Comparison of ENCODE assay signal across 9 cellular contexts in the genomic region with DNA sequence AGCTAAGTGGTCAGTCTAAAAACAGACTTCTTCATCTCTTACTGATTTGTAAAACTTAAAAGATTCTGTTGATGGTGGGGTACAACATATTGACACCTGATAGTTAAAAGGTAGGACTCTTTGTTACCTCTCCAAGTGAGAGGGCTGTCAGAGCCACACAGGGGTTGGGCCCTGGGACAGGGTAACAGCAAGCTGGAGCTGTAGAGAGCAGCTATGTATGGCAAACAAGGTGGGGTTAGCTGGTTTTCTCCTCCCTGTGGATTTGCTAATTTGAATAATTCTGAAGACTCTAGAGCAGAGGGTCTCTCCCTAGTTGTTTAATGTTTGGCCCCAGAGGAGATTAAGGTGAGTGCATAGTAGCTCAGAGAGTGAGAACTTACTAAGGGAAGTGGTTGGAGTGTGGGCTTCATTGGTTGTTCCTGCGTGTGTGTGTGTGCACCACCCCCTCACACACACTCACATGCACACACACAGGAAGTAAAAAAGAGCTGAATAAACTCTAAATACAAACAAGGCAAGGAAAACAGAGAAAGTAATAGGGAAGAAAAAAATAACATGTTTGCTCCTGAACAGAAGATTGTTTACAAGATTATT. TPM values are rescaled to one million over a fixed set of nuclear protein-coding genes. Genes with fewer than 3 reads are reported as not detected.
DNase-seq lines count a peak whose midpoint lies in the region; ATAC-seq and TF ChIP-seq lines count a peak whose summit lies in the region.
"Had no signal": no experiment of that assay in that cellular context is flagged by ENCODE, and none has a peak within 500 bp of the region (broad histone marks: within the 10 kb centered on the region; RNA-seq: fewer than 3 reads in every experiment).

No MANE protein-coding gene starts in this region.

- peak; percentile 96 for ATAC-seq in HG02938 (IDR thresholded peaks at IDR 0.05; ENCODE audit: unreplicated experiment)
- ATAC-seq in T-helper 17 cell, result peak; percentile 54

- H3K27me3 Mint-ChIP-seq in activated naive CD4-positive, alpha-beta T cell treated with anti-CD3 and anti-CD28 coated beads for 36 hours (ENCODE audit: low read depth), result no peaks in the 10 kb centered on the region
- no peaks in the 10 kb centered on the region for H3K27me3 Mint-ChIP-seq in T-helper 17 cell

- no peak overlapping the region for H3K4me3 Mint-ChIP-seq in activated naive CD4-positive, alpha-beta T cell treated with anti-CD3 and anti-CD28 coated beads for 36 hours
- no peak overlapping the region for H3K4me3 Mint-ChIP-seq in T-helper 17 cell

- 82% methylated on average over 1 of the region's 1 CpG for WGBS in SK-N-SH (ENCODE audit: low lambda C conversion rate)

- H3F3A ChIP-seq in SK-N-SH (replicated peaks; ENCODE audit: insufficient read depth), result no peaks in the 10 kb centered on the region

- H3K9me3 ChIP-seq in T-helper 17 cell (ENCODE audit: control insufficient read depth, low read length, poor library complexity, severe bottlenecking), result no peaks in the 10 kb centered on the region
- H3K9me3 ChIP-seq in SK-N-SH, result no peaks in the 10 kb centered on the region
- H3K9me3 ChIP-seq in MG63, result no peaks in the 10 kb centered on the region
- H3K9me3 ChIP-seq: lower lobe of right lung had no signal

- H4K20me1 ChIP-seq in SK-N-SH (ENCODE audit: insufficient read depth), result no peaks in the 10 kb centered on the region

- no peak overlapping the region for H3K4me2 ChIP-seq in SK-N-SH

- H3K4me3 ChIP-seq in SK-N-SH (ENCODE audit: low read depth in 2 of 2, low read length in 1 of 2) (no peak overlapping the region), MG63 (no peak overlapping the region)
- H3K4me3 ChIP-seq: lower lobe of right lung had no signal

- no peak overlapping the region for H3K27ac ChIP-seq in SK-N-SH (ENCODE audit: low read depth in 2 of 2, low read length in 1 of 2)
- H3K27ac ChIP-seq: lower lobe of right lung had no signal

- TF ChIP-seq RAD21 in SK-N-SH (IDR thresholded peaks at IDR 0.05; ENCODE audit: low read length), result no peak

- DNase-seq in activated naive CD4-positive, alpha-beta T cell treated with anti-CD3 and anti-CD28 coated beads for 36 hours, result peak; percentile 17
- DNase-seq in activated naive CD4-positive, alpha-beta T cell treated with Interleukin-2 at 50 U/mL for 16 hours, result no peak
- no peak for DNase-seq in T-helper 17 cell
- DNase-seq in SK-N-SH, result no peak
- DNase-seq in HK-2 (ENCODE audit: unreplicated experiment), result no peak
- no peak for DNase-seq in stimulated activated CD4-positive, alpha-beta T cell treated with anti-CD3 and anti-CD28 coated beads, Interleukin-2, amount 100 ng/mL, for 48 hours
- no peak for DNase-seq in MG63
- DNase-seq: lower lobe of right lung had no signal

- H2AFZ ChIP-seq in SK-N-SH (ENCODE audit: low read depth), result no peak overlapping the region

- POLR2A ChIA-PET in SK-N-SH (lab: Yijun Ruan, JAX), result no interaction called here

- H3K27me3 ChIP-seq in SK-N-SH (ENCODE audit: insufficient read depth) (no peaks in the 10 kb centered on the region), MG63 (no peaks in the 10 kb centered on the region)

- CTCF ChIA-PET in activated naive CD4-positive, alpha-beta T cell treated with anti-CD3 and anti-CD28 coated beads for 36 hours (lab: Charles Lee), result interaction anchor here (0.8 to 1.2 kb wide), 4 partner anchors 14 to 224 kb away, joined by 3 read pairs; a partner anchor contains a TSS
- CTCF ChIA-PET in SK-N-SH (lab: Yijun Ruan, JAX), result interaction anchor here (1.2 kb wide), 2 partner anchors 116 to 130 kb away, joined by 3 to 6 read pairs; no protein-coding TSS in a partner anchor

- peaks cover 2% of the 10 kb centered on the region for H3K36me3 Mint-ChIP-seq in activated naive CD4-positive, alpha-beta T cell treated with anti-CD3 and anti-CD28 coated beads for 36 hours (ENCODE audit: low read depth)
- peaks cover 6% of the 10 kb centered on the region for H3K36me3 Mint-ChIP-seq in T-helper 17 cell (ENCODE audit: low read depth)

- no peaks in the 10 kb centered on the region for H3K36me3 ChIP-seq in SK-N-SH (replicated peaks in 1 of 2; ENCODE audit: control insufficient read depth in 1 of 2, insufficient read depth in 2 of 2, low read length in 1 of 2)
- no peaks in the 10 kb centered on the region for H3K36me3 ChIP-seq in MG63
- H3K36me3 ChIP-seq: lower lobe of right lung had no signal

- H3K9ac ChIP-seq in SK-N-SH, result no peak overlapping the region

- no peak for TF ChIP-seq CTCF in SK-N-SH (IDR thresholded peaks at IDR 0.05)

- peaks cover 18% of the 10 kb centered on the region for H3K4me1 Mint-ChIP-seq in activated naive CD4-positive, alpha-beta T cell treated with anti-CD3 and anti-CD28 coated beads for 36 hours (ENCODE audit: low read depth)
- H3K4me1 Mint-ChIP-seq in T-helper 17 cell, result peaks cover 18% of the 10 kb centered on the region

- H3K27ac Mint-ChIP-seq in activated naive CD4-positive, alpha-beta T cell treated with anti-CD3 and anti-CD28 coated beads for 36 hours, result peak overlapping the region; percentile 47
- H3K27ac Mint-ChIP-seq in T-helper 17 cell, result peak overlapping the region; percentile 67

- intact Hi-C loops in activated naive CD4-positive, alpha-beta T cell treated with anti-CD3 and anti-CD28 coated beads for 36 hours (cut with micrococcal nuclease), result loop anchor here (1.0 kb wide), 2 partner anchors 32 to 46 kb away; a partner anchor contains a TSS

- H3K79me2 ChIP-seq in SK-N-SH (ENCODE audit: insufficient read depth), result no peaks in the 10 kb centered on the region

- H3K4me1 ChIP-seq in SK-N-SH (ENCODE audit: control insufficient read depth in 1 of 2, insufficient read depth in 2 of 2, low read depth in 1 of 2, low read length in 1 of 2), result no peaks in the 10 kb centered on the region; a peak in 1 of 4 replicates
- H3K4me1 ChIP-seq: lower lobe of right lung had no signal

- no peaks in the 10 kb centered on the region for H3K9me3 Mint-ChIP-seq in activated naive CD4-positive, alpha-beta T cell treated with anti-CD3 and anti-CD28 coated beads for 36 hours

- no peak for TF ChIP-seq EP300 in SK-N-SH (IDR thresholded peaks at IDR 0.05; ENCODE audit: borderline replicate concordance in 1 of 2, low read depth in 1 of 2, low read length in 1 of 2)

- no peaks in the 10 kb centered on the region for H3K9me2 ChIP-seq in SK-N-SH

TF ChIP-seq in SK-N-SH, 30 proteins besides CTCF, POLR2A, EP300 and RAD21:
- no peak for TF ChIP-seq TCF12 (IDR thresholded peaks at IDR 0.05)
- TF ChIP-seq TEAD4 (IDR thresholded peaks at IDR 0.05; ENCODE audit: borderline replicate concordance, insufficient read depth), result no peak
- TF ChIP-seq EZH2phosphoT487 (IDR thresholded peaks at IDR 0.05; ENCODE audit: borderline replicate concordance, low read depth), result no peak
- no peak for TF ChIP-seq JUND (IDR thresholded peaks at IDR 0.05)
- no peak for TF ChIP-seq NRF1 (IDR thresholded peaks at IDR 0.05; ENCODE audit: low read depth, low read length)
- no peak for TF ChIP-seq RCOR1 (IDR thresholded peaks at IDR 0.05; ENCODE audit: low read length)

RNA-seq across cellular contexts. Expression of a gene that starts 9.2 kb away (rescaled TPM):
- total RNA-seq in activated naive CD4-positive, alpha-beta T cell treated with anti-CD3 and anti-CD28 coated beads for 36 hours, result 1 to 10 TPM in 1 of 2 experiments, under 1 TPM in 1; 0.62 to 1.2 TPM
- 1 to 10 TPM; 2.2 to 3.1 TPM for total RNA-seq in T-helper 17 cell
- 0.68 and 0.72 TPM in 2 replicates for polyA plus RNA-seq in SK-N-SH (2012; rRNA removed)
- polyA plus RNA-seq in SK-N-SH (2012; cell fraction: cytosol; rRNA removed), result 0.68 and 0.76 TPM in 2 replicates
- polyA plus RNA-seq in SK-N-SH (2012; cell fraction: nucleus; rRNA removed), result 0.58 and 0.81 TPM in 2 replicates
- total RNA-seq in MG63 (2014; rRNA removed; shearing (Covaris generic); ENCODE audit: low replicate concordance), result not detected in 2 replicates

RNA-seq across cellular contexts. Expression of a gene that starts 31.6 kb away (rescaled TPM):
- total RNA-seq in activated naive CD4-positive, alpha-beta T cell treated with anti-CD3 and anti-CD28 coated beads for 36 hours, result 1 to 10 TPM; 7.9 to 9.0 TPM
- total RNA-seq in T-helper 17 cell, result 1 to 10 TPM; 7.6 to 8.8 TPM
- 4.3 and 4.9 TPM in 2 replicates for polyA plus RNA-seq in SK-N-SH (2012; rRNA removed)
- 5.3 TPM in 2 replicates for polyA plus RNA-seq in SK-N-SH (2012; cell fraction: cytosol; rRNA removed)
- polyA plus RNA-seq in SK-N-SH (2012; cell fraction: nucleus; rRNA removed), result 2.3 and 2.6 TPM in 2 replicates
- 11.4 and 11.7 TPM in 2 replicates for total RNA-seq in MG63 (2014; rRNA removed; shearing (Covaris generic); ENCODE audit: low replicate concordance)
